Comparison of ENCODE assay signal across 8 cellular contexts in the genomic region with DNA sequence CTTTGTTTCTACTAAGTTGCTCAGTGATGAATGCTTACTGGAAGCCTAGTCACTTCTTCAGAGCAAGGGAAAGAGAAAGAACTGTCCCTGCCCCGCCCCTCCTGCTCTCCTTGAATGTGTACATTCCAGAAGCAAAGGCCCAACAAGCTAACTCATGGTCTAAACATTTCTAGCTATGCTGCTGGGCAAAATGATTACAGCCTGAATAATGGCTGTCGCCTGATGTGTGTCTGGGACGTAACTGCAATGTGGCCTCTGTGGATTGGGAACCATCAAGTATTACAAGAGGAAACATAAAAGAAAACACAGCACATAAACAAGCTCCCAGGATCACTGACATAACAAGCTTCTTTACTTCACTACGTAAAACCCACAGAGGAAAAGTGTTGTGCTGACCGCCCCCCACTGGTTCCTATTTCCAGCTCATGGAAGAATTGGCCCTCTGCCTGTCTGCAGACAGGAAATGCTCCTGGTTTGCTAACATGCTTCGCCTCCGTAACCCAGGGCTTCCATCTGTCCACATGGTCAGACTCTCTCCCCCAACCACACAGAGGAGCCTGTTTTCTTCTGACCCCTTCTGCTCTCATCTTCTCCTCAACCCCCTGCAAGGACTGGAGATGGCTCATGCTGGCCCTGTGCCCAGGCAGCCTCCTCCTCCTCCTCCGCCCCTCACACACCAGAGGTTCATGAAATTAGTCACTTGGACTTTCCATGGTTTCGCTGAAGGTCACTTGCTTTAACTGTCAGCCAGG.
DNase-seq lines count a peak whose midpoint lies in the region; ATAC-seq and TF ChIP-seq lines count a peak whose summit lies in the region.

No MANE protein-coding gene starts in this region.

- no peaks in the 10 kb centered on the region for H3K27me3 Mint-ChIP-seq in activated T-helper 17 cell treated with anti-CD3 and anti-CD28 coated beads, Interleukin-2, amount 50 U/mL, for 72 hours

- peak; percentile 79 for ATAC-seq in activated T-helper 17 cell treated with anti-CD3 and anti-CD28 coated beads, Interleukin-2, amount 50 U/mL, for 72 hours (replicated peaks)
- ATAC-seq in foreskin keratinocyte = peak; percentile 90

- TF ChIP-seq CTCF in GM12865 (IDR thresholded peaks at IDR 0.05; ENCODE audit: insufficient read depth, low read depth, low read length, missing control alignments) = no peak
- TF ChIP-seq CTCF in foreskin keratinocyte (conservative IDR thresholded peaks at IDR 0.05) = peak; percentile 55
- peak; percentile 34 for TF ChIP-seq CTCF in osteoblast (IDR thresholded peaks at IDR 0.05; ENCODE audit: extremely low read depth, low read depth, low read length)
- no peak for TF ChIP-seq CTCF in transverse colon (IDR thresholded peaks at IDR 0.05)

- no peaks in the 10 kb centered on the region for H3K9me3 ChIP-seq in MG63
- no peaks in the 10 kb centered on the region for H3K9me3 ChIP-seq in osteoblast (ENCODE audit: low read depth, low read length)
- no peaks in the 10 kb centered on the region for H3K9me3 ChIP-seq in transverse colon

- H3K79me2 ChIP-seq in osteoblast (ENCODE audit: insufficient read depth, low read length) = peaks cover 66% of the 10 kb centered on the region

- no peak overlapping the region for H2AFZ ChIP-seq in osteoblast (ENCODE audit: low read length)

- intact Hi-C loops in transverse colon (cut with DNase I; ENCODE audit: low total_unique reads) = no loop called here

- TF ChIP-seq EP300 in transverse colon (IDR thresholded peaks at IDR 0.05; ENCODE audit: low read depth) = no peak

- H3K27me3 ChIP-seq in MG63 = no peaks in the 10 kb centered on the region
- no peaks in the 10 kb centered on the region for H3K27me3 ChIP-seq in foreskin keratinocyte
- no peaks in the 10 kb centered on the region for H3K27me3 ChIP-seq in osteoblast (ENCODE audit: insufficient read depth, low read length)
- H3K27me3 ChIP-seq in transverse colon = no peaks in the 10 kb centered on the region

- H3K4me1 ChIP-seq in foreskin keratinocyte (peaks cover 53% of the 10 kb centered on the region), osteoblast (ENCODE audit: insufficient read depth, low read length) (peaks cover 57% of the 10 kb centered on the region), transverse colon (peaks cover 19 to 39% (median 21%) of the 10 kb centered on the region in 4 donors)

- WGBS in transverse colon (ENCODE audit: low coverage in 1 of 2), 2 donors = 55% methylated on average over 9 of the region's 9 CpGs; no CpG with 5 or more reads in 1 of the 2 donors

- DNase-seq in GM12865 (ENCODE audit: low read depth) (peak; percentile 86), H4 (ENCODE audit: low spot score) (peak; percentile 93), MG63 (peak; percentile 85), foreskin keratinocyte (peak; percentile 95 to 97), osteoblast (ENCODE audit: insufficient read length, low spot score, missing footprints) (peak; percentile 59), transverse colon (peak; percentile 61), OCI-M2 (lab: John Stamatoyannopoulos, UW; ENCODE audit: unreplicated experiment) (no peak)

- H3K27ac Mint-ChIP-seq in activated T-helper 17 cell treated with anti-CD3 and anti-CD28 coated beads, Interleukin-2, amount 50 U/mL, for 72 hours = peak overlapping the region; percentile 96

- peaks cover 24% of the 10 kb centered on the region for H3K4me1 Mint-ChIP-seq in activated T-helper 17 cell treated with anti-CD3 and anti-CD28 coated beads, Interleukin-2, amount 50 U/mL, for 72 hours

- no peaks in the 10 kb centered on the region for H4K20me1 ChIP-seq in osteoblast (ENCODE audit: insufficient read depth, low read length)

- no peaks in the 10 kb centered on the region for H3K36me3 ChIP-seq in MG63
- no peaks in the 10 kb centered on the region for H3K36me3 ChIP-seq in osteoblast (ENCODE audit: insufficient read depth, low read length)
- H3K36me3 ChIP-seq in transverse colon = no peaks in the 10 kb centered on the region

- H3K36me3 Mint-ChIP-seq in activated T-helper 17 cell treated with anti-CD3 and anti-CD28 coated beads, Interleukin-2, amount 50 U/mL, for 72 hours (ENCODE audit: low read depth) = peaks cover 6% of the 10 kb centered on the region

- no peaks in the 10 kb centered on the region for H3K9me3 Mint-ChIP-seq in activated T-helper 17 cell treated with anti-CD3 and anti-CD28 coated beads, Interleukin-2, amount 50 U/mL, for 72 hours

- H3K4me3 Mint-ChIP-seq in activated T-helper 17 cell treated with anti-CD3 and anti-CD28 coated beads, Interleukin-2, amount 50 U/mL, for 72 hours = peak overlapping the region; percentile 83

- in situ Hi-C loops in transverse colon (cut with MboI; ENCODE audit: low pct_ligation_motif_present in 1 of 4, low pct_unique_long_range_greater_than_20kb in 1 of 4, low sequenced_read_pairs in 3 of 4) = no loop called here

- TF ChIP-seq POLR2A in transverse colon (IDR thresholded peaks at IDR 0.05) = no peak

- peak overlapping the region; percentile 88 for H3K27ac ChIP-seq in foreskin keratinocyte
- peak overlapping the region; percentile 98 for H3K27ac ChIP-seq in osteoblast (ENCODE audit: low read depth, low read length)
- peak overlapping the region; percentile 75 to 80 (median 77) for H3K27ac ChIP-seq in transverse colon

- H3K4me2 ChIP-seq in osteoblast (ENCODE audit: insufficient read depth, low read length) = peak overlapping the region; percentile 78

- H3K4me3 ChIP-seq in GM12865 (ENCODE audit: low read depth, low read length) (no peak overlapping the region), MG63 (no peak overlapping the region; the same call in 1 of the 2 replicates), osteoblast (ENCODE audit: insufficient read depth, low read length) (peak overlapping the region; percentile 20), transverse colon (no peak overlapping the region)

Comparison
In these comparisons a context has a peak if more than half of its experiments do, and no peak if none do; other contexts are left out.
1. CTCF ChIP-seq: peak in foreskin keratinocyte (single experiment) and osteoblast (single experiment); none in GM12865 (single experiment) and transverse colon (0 of 5).
2. Peak in every context shown above with its lines, with median percentiles within 50 percentile points of each other: H3K27ac ChIP-seq.